18 cellular contexts compared by ENCODE assay signal in genomic region chr2:74618410-74619083, GRCh38. TPM values are rescaled to one million over a fixed set of nuclear protein-coding genes. Genes with fewer than 3 reads are reported as not detected.
DNase-seq lines count a peak whose midpoint lies in the region; ATAC-seq, FAIRE-seq and TF ChIP-seq lines count a peak whose summit lies in the region.
"Had no signal": no experiment of that assay in that cellular context is flagged by ENCODE, and none has a peak within 500 bp of the region (broad histone marks: within the 10 kb centered on the region; RNA-seq: fewer than 3 reads in every experiment).

No MANE protein-coding gene starts in this region.

- no peak overlapping the region for H3K4me3 ChIP-seq in K562
- H3K4me3 ChIP-seq: GM23338 had no signal

- peak; percentile 93 for FAIRE-seq in D721Med (lab: Jason Lieb, UNC)
- peak; percentile 31 for FAIRE-seq in GM19239 (lab: Jason Lieb, UNC)
- peak; percentile 48 for FAIRE-seq in K562 (lab: Jason Lieb, UNC)
- FAIRE-seq: A204.1, HepG2, HTR-8/SVneo had no signal

- CTCF ChIA-PET in K562 (lab: Yijun Ruan, JAX; ENCODE audit: low intra/inter-chr PET ratio), result no interaction called here

- no peak for TF ChIP-seq POLR2A in K562 (conservative IDR thresholded peaks at IDR 0.05)

- TF ChIP-seq EP300 in K562 (IDR thresholded peaks at IDR 0.05; ENCODE audit: low read length), result no peak

- DNase-seq in D721Med (ENCODE audit: insufficient read length, low spot score), result no peak
- no peak for DNase-seq in GM19239 (ENCODE audit: insufficient read length, low spot score)
- peak; percentile 80 for DNase-seq in NCI-H82 (lab: John Stamatoyannopoulos, UW)
- DNase-seq in K562 (ENCODE audit: extremely low read depth in 1 of 4, low spot score in 3 of 4), result no peak
- DNase-seq in SIG-M5 treated with dmso at 0.1 percent for 504 hours (lab: John Stamatoyannopoulos, UW; ENCODE audit: unreplicated experiment), result no peak
- DNase-seq in posterior vena cava (ENCODE audit: low spot score), result no peak
- no peak for DNase-seq in NCI-H748 treated with DMSO at 0.1 percent for 48 hours (lab: John Stamatoyannopoulos, UW)
- no peak for DNase-seq in Right ventricle myocardium superior
- DNase-seq: BE2C; CD4-positive, alpha-beta memory T cell; COR-L47; H7 had no signal

- no peak overlapping the region for H3K4me2 ChIP-seq in K562 (ENCODE audit: insufficient read depth, low read length)
- H3K4me2 ChIP-seq: GM23338 had no signal

- H3K79me2 ChIP-seq in K562 (ENCODE audit: control insufficient read depth, insufficient read depth, low read length), result no peaks in the 10 kb centered on the region

- no peaks in the 10 kb centered on the region for H4K20me1 ChIP-seq in K562 (replicated peaks; ENCODE audit: control insufficient read depth, insufficient read depth, low read length)

- WGBS in K562 (ENCODE audit: insufficient coverage, low coverage, missing lambda C conversion rate), result 3% methylated on average over 6 of the region's 6 CpGs

- no TSS peak for BruUV-seq in K562 (replicated peaks; lab: Mats Ljungman, UMichigan)

- no peaks in the 10 kb centered on the region for H3K9me1 ChIP-seq in K562 (ENCODE audit: control insufficient read depth, insufficient read depth, low read length)

- TF ChIP-seq RAD21 in K562 (CRISPR knock-in tag; conservative IDR thresholded peaks at IDR 0.05 in 1 of 2, IDR thresholded peaks at IDR 0.05 in 1 of 2), result no peak

- H3K36me3 ChIP-seq in K562 (ENCODE audit: control insufficient read depth, insufficient read depth, low read length), result no peaks in the 10 kb centered on the region
- H3K36me3 ChIP-seq: BE2C had no signal

- in situ Hi-C loops in K562 (cut with MboI), result no loop called here

- no peaks in the 10 kb centered on the region for H3K9me3 ChIP-seq in K562 (replicated peaks; ENCODE audit: control insufficient read depth, insufficient read depth, low read depth, low read length)
- H3K9me3 ChIP-seq: BE2C had no signal

- peaks cover 2 to 4% of the 10 kb centered on the region in 2 experiments; a peak in 2 of 5 replicates for H3K4me1 ChIP-seq in K562 (replicated peaks in 1 of 2; ENCODE audit: control insufficient read depth in 2 of 2, insufficient read depth in 2 of 2, low read length in 2 of 2)
- H3K4me1 ChIP-seq: BE2C had no signal

- ATAC-seq in K562, result no peak
- ATAC-seq in Right ventricle myocardium superior (ENCODE audit: poor library complexity), result no peak
- ATAC-seq: GM23338, HepG2 had no signal

- H3K9ac ChIP-seq in K562 (ENCODE audit: insufficient read depth in 1 of 2, low read depth in 2 of 2, low read length in 2 of 2), result no peak overlapping the region

- no peak overlapping the region for H2AFZ ChIP-seq in K562 (ENCODE audit: low read depth, low read length)
- H2AFZ ChIP-seq: GM23338 had no signal

- TF ChIP-seq CTCF in D721Med (IDR thresholded peaks at IDR 0.05; ENCODE audit: insufficient read depth, missing control alignments) (no peak), K562 (IDR thresholded peaks at IDR 0.05 in 2 of 3, conservative IDR thresholded peaks at IDR 0.05 in 1 of 3; ENCODE audit: insufficient read depth in 2 of 3, low read depth in 1 of 3, low read length in 3 of 3) (no peak)

- POLR2A ChIA-PET in K562 (lab: Yijun Ruan, JAX), result interaction anchor here (0.6 to 2.3 kb wide), 3 partner anchors 14 to 106 kb away, joined by 3 to 9 read pairs (median 4); no protein-coding TSS in a partner anchor

- peaks cover 10 to 12% of the 10 kb centered on the region in 2 experiments; a peak in 4 of 5 replicates for H3K27me3 ChIP-seq in K562 (ENCODE audit: control insufficient read depth in 2 of 2, insufficient read depth in 2 of 2, low read length in 2 of 2)

- H3K27ac ChIP-seq in K562 (ENCODE audit: extremely low read depth, low read depth, low read length), result no peak overlapping the region
- H3K27ac ChIP-seq: C4-2B had no signal

- intact Hi-C loops in K562 (cut with micrococcal nuclease) (no loop called here), posterior vena cava (cut with DNase I) (no loop called here), Right ventricle myocardium superior (cut with DNase I) (no loop called here)

TF ChIP-seq in K562, 482 proteins besides CTCF, POLR2A, EP300 and RAD21 (continues in another document):
- TF ChIP-seq YY1 (IDR thresholded peaks at IDR 0.05; ENCODE audit: borderline replicate concordance in 1 of 3, control insufficient read depth in 1 of 3, extremely low read depth in 1 of 3, insufficient read depth in 3 of 3, insufficient read length in 1 of 3, insufficient replicate concordance in 2 of 3, low read depth in 1 of 3, low read length in 2 of 3) (no peak), ZNF449 (CRISPR knock-in tag; IDR thresholded peaks at IDR 0.05) (no peak), ZNF263 (CRISPR knock-in tag; IDR thresholded peaks at IDR 0.05; ENCODE audit: borderline replicate concordance) (no peak), BDP1 (IDR thresholded peaks at IDR 0.05; ENCODE audit: insufficient read depth, insufficient read length) (no peak), SMAD1 (IDR thresholded peaks at IDR 0.05; ENCODE audit: low read depth, low read length, partially characterized antibody) (no peak), CBFA2T3 (IDR thresholded peaks at IDR 0.05) (0 out of 2 replicates have a peak, but pooled peaks have one; percentile 17), SREBF2 (CRISPR knock-in tag; IDR thresholded peaks at IDR 0.05) (no peak), BACH1 (tag; IDR thresholded peaks at IDR 0.05) (no peak), FOXM1 (IDR thresholded peaks at IDR 0.05; ENCODE audit: low read depth) (no peak), FOXM1 (CRISPR knock-in tag; IDR thresholded peaks at IDR 0.05; ENCODE audit: low read depth) (no peak)

RNA-seq across cellular contexts. Expression of gene M1AP, which starts 29.6 kb away (rescaled TPM):
- not detected in 2 replicates for total RNA-seq in K562 (2011; cell fraction: chromatin; rRNA removed; ENCODE audit: low replicate concordance)
- not detected in 2 replicates for total RNA-seq in K562 (2011; cell fraction: nucleolus; rRNA removed)
- total RNA-seq in K562 (2011; cell fraction: nucleoplasm; rRNA removed), result not detected in 2 replicates
- total RNA-seq in K562 (2014; rRNA removed) (not detected in 2 replicates), K562 (2014; rRNA removed; fragmentation: Illumina TruSeq; extraction: Trizol) (0.10 TPM in 1 of 2 replicates, not detected in the other), K562 (2015; rRNA removed; fragmentation: Illumina TruSeq; extraction: Trizol) (0.19 and 0.33 TPM in 2 replicates), K562 (2021) (0.11 TPM in 1 of 2 replicates, not detected in the other), posterior vena cava (under 1 TPM in 1 of 2 donors, not detected in 1; 0.19 TPM), Right ventricle myocardium superior (not detected)
- polyA plus RNA-seq in K562 (2011; rRNA removed) (0.05 TPM in 1 of 2 replicates, not detected in the other), K562 (2014; fragmentation: Illumina TruSeq; extraction: Trizol) (0.07 and 0.10 TPM in 2 replicates), K562 (2014; fragmentation: Nextera tagmentation; extraction: Ambion mirVana) (under 1 TPM; 0.06 to 0.15 TPM), K562 (2014; rRNA removed) (0.30 TPM in 1 of 2 replicates, not detected in the other)
- polyA plus RNA-seq in K562 (2011; cell fraction: cytosol; rRNA removed), result not detected in 2 replicates
- 0.07 and 0.10 TPM in 2 replicates for polyA plus RNA-seq in K562 (2011; cell fraction: nucleus; rRNA removed)
- 0.23 and 0.44 TPM in 2 replicates for polyA plus RNA-seq in K562 (2012)
- polyA minus RNA-seq in K562 (2011; rRNA and poly(A)+ RNA removed), result not detected in 2 replicates
- polyA minus RNA-seq in K562 (2011; cell fraction: cytosol; rRNA and poly(A)+ RNA removed), result not detected in 2 replicates
- not detected in 2 replicates for polyA minus RNA-seq in K562 (2011; cell fraction: nucleus; rRNA and poly(A)+ RNA removed)
- total RNA-seq: CD4-positive, alpha-beta memory T cell; Daoy; HepG2 had no signal
- polyA plus RNA-seq: HepG2 had no signal

RNA-seq across cellular contexts. Expression of gene SEMA4F, which starts 35.5 kb away (rescaled TPM):
- 0.56 and 1.1 TPM in 2 replicates for total RNA-seq in K562 (2011; cell fraction: chromatin; rRNA removed; ENCODE audit: low replicate concordance)
- 0.83 and 0.92 TPM in 2 replicates for total RNA-seq in K562 (2011; cell fraction: nucleolus; rRNA removed)
- total RNA-seq in K562 (2011; cell fraction: nucleoplasm; rRNA removed), result 0.88 and 1.2 TPM in 2 replicates
- total RNA-seq in K562 (2014; rRNA removed) (0.27 and 0.90 TPM in 2 replicates), K562 (2014; rRNA removed; fragmentation: Illumina TruSeq; extraction: Trizol) (0.33 and 0.67 TPM in 2 replicates), K562 (2015; rRNA removed; fragmentation: Illumina TruSeq; extraction: Trizol) (0.33 and 0.60 TPM in 2 replicates), K562 (2021) (1.3 and 1.6 TPM in 2 replicates), posterior vena cava (1 to 10 TPM; 3.2 to 3.9 TPM), Right ventricle myocardium superior (3.5 TPM)
- polyA plus RNA-seq in K562 (2011; rRNA removed) (0.30 and 0.79 TPM in 2 replicates), K562 (2014; fragmentation: Illumina TruSeq; extraction: Trizol) (0.43 and 0.61 TPM in 2 replicates), K562 (2014; fragmentation: Nextera tagmentation; extraction: Ambion mirVana) (under 1 TPM; 0.08 to 0.18 TPM), K562 (2014; rRNA removed) (0.72 and 1.2 TPM in 2 replicates)
- 0.27 and 0.95 TPM in 2 replicates for polyA plus RNA-seq in K562 (2011; cell fraction: cytosol; rRNA removed)
- 0.91 and 2.0 TPM in 2 replicates for polyA plus RNA-seq in K562 (2011; cell fraction: nucleus; rRNA removed)
- 0.68 and 1.8 TPM in 2 replicates for polyA plus RNA-seq in K562 (2012)
- 0.21 and 0.56 TPM in 2 replicates for polyA minus RNA-seq in K562 (2011; rRNA and poly(A)+ RNA removed)
- 0.36 and 1.3 TPM in 2 replicates for polyA minus RNA-seq in K562 (2011; cell fraction: cytosol; rRNA and poly(A)+ RNA removed)
- 0.33 and 0.81 TPM in 2 replicates for polyA minus RNA-seq in K562 (2011; cell fraction: nucleus; rRNA and poly(A)+ RNA removed)
